In the genomic region with DNA sequence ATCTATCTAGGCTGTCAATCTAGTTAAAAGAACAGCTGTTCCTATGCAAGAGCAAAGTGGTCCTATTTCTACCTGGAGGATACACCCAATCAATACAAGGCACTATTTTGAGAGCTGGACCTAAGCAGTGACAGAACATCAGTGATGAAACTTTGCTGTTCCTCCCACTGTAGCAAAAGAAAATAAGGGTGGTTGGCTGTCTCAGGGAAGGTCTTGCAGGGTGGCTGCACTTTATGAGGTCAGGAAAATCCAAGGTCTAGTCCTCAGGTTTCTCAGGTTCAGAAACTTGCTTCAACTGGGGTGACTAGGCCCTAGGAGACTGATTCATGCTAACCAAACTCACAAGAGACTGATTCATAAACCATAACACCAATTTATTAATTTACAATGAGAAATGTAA, we compare ENCODE assay signal across 15 cellular contexts. TPM values are rescaled to one million over a fixed set of nuclear protein-coding genes. Genes with fewer than 3 reads are reported as not detected.
DNase-seq lines count a peak whose midpoint lies in the region; ATAC-seq and TF ChIP-seq lines count a peak whose summit lies in the region.
"Had no signal": no experiment of that assay in that cellular context is flagged by ENCODE, and none has a peak within 500 bp of the region (broad histone marks: within the 10 kb centered on the region; RNA-seq: fewer than 3 reads in every experiment).

No MANE protein-coding gene starts in this region.

- no peak for ATAC-seq in HG03108 (IDR thresholded peaks at IDR 0.05; ENCODE audit: unreplicated experiment)
- no peak for ATAC-seq in GM19463 (IDR thresholded peaks at IDR 0.05; ENCODE audit: unreplicated experiment)

- H3K4me3 ChIP-seq in SK-N-MC (no peak overlapping the region), fibroblast of lung (replicated peaks in 1 of 4; ENCODE audit: control extremely low read depth in 1 of 4, insufficient read depth in 1 of 4, low read depth in 3 of 4, low read length in 4 of 4) (no peak overlapping the region), skeletal muscle tissue (ENCODE audit: low read length in 3 of 3) (no peak overlapping the region)
- H3K4me3 ChIP-seq: esophagus muscularis mucosa, SJSA1, vagina had no signal

- H3K9ac ChIP-seq in SK-N-MC (ENCODE audit: insufficient read length) (no peak overlapping the region), fibroblast of lung (ENCODE audit: insufficient read depth, low read length) (no peak overlapping the region), skeletal muscle tissue (ENCODE audit: low read depth in 1 of 3, low read length in 3 of 3) (peak overlapping the region in 1 of 3 donors; percentile 14)

- H3K36me3 Mint-ChIP-seq in activated naive CD4-positive, alpha-beta T cell treated with anti-CD3 and anti-CD28 coated beads, Interleukin-2, amount 50 U/mL, for 24 hours: peaks cover 15% of the 10 kb centered on the region
- H3K36me3 Mint-ChIP-seq in activated naive CD4-positive, alpha-beta T cell treated with anti-CD3 and anti-CD28 coated beads, Interleukin-2, amount 10 ng/mL, durations not matched to agents 7 days and 5 days: peaks cover 83% of the 10 kb centered on the region

- no peaks in the 10 kb centered on the region for H3K27me3 Mint-ChIP-seq in activated naive CD4-positive, alpha-beta T cell treated with anti-CD3 and anti-CD28 coated beads, Interleukin-2, amount 50 U/mL, for 24 hours
- no peaks in the 10 kb centered on the region for H3K27me3 Mint-ChIP-seq in activated naive CD4-positive, alpha-beta T cell treated with anti-CD3 and anti-CD28 coated beads, Interleukin-2, amount 10 ng/mL, durations not matched to agents 7 days and 5 days

- H3K36me3 ChIP-seq in SK-N-MC (ENCODE audit: insufficient read depth, low read length) (peaks cover 96% of the 10 kb centered on the region), fibroblast of lung (ENCODE audit: control insufficient read depth, insufficient read depth, low read length) (peaks cover 34% of the 10 kb centered on the region), skeletal muscle tissue (ENCODE audit: control insufficient read depth in 3 of 3, insufficient read depth in 3 of 3, low read length in 3 of 3) (peaks cover 67 to 80% (median 77%) of the 10 kb centered on the region in 3 donors)

- peak overlapping the region; percentile 52 for H3K27ac Mint-ChIP-seq in activated naive CD4-positive, alpha-beta T cell treated with anti-CD3 and anti-CD28 coated beads, Interleukin-2, amount 50 U/mL, for 24 hours
- no peak overlapping the region for H3K27ac Mint-ChIP-seq in activated naive CD4-positive, alpha-beta T cell treated with anti-CD3 and anti-CD28 coated beads, Interleukin-2, amount 10 ng/mL, durations not matched to agents 7 days and 5 days

- H3K4me3 Mint-ChIP-seq in activated naive CD4-positive, alpha-beta T cell treated with anti-CD3 and anti-CD28 coated beads, Interleukin-2, amount 50 U/mL, for 24 hours: no peak overlapping the region
- H3K4me3 Mint-ChIP-seq in activated naive CD4-positive, alpha-beta T cell treated with anti-CD3 and anti-CD28 coated beads, Interleukin-2, amount 10 ng/mL, durations not matched to agents 7 days and 5 days: no peak overlapping the region

- peak overlapping the region; percentile 10; the same call in 1 of the 2 replicates for H3K27ac ChIP-seq in SK-N-MC
- peak overlapping the region; percentile 28 for H3K27ac ChIP-seq in fibroblast of lung (ENCODE audit: insufficient read depth, low read length)
- peak overlapping the region; percentile 2 for H3K27ac ChIP-seq in skeletal muscle tissue (ENCODE audit: low read depth, low read length)
- H3K27ac ChIP-seq: SJSA1, vagina had no signal

- H3K9me3 ChIP-seq in SK-N-MC (ENCODE audit: low read depth, low read length) (no peaks in the 10 kb centered on the region), fibroblast of lung (ENCODE audit: control insufficient read depth, insufficient read depth, low read depth, low read length) (no peaks in the 10 kb centered on the region), skeletal muscle tissue (ENCODE audit: control insufficient read depth in 3 of 3, low read length in 3 of 3) (no peaks in the 10 kb centered on the region)
- H3K9me3 ChIP-seq: esophagus muscularis mucosa, SJSA1, vagina had no signal

- H3K4me1 Mint-ChIP-seq in activated naive CD4-positive, alpha-beta T cell treated with anti-CD3 and anti-CD28 coated beads, Interleukin-2, amount 50 U/mL, for 24 hours: peaks cover 63% of the 10 kb centered on the region
- peaks cover 50% of the 10 kb centered on the region for H3K4me1 Mint-ChIP-seq in activated naive CD4-positive, alpha-beta T cell treated with anti-CD3 and anti-CD28 coated beads, Interleukin-2, amount 10 ng/mL, durations not matched to agents 7 days and 5 days

- DNase-seq in activated naive CD4-positive, alpha-beta T cell treated with anti-CD3 and anti-CD28 coated beads, Interleukin-2, amount 10 ng/mL, durations not matched to agents 7 days and 5 days: no peak
- no peak for DNase-seq in SK-N-MC (ENCODE audit: low read depth, low spot score)
- DNase-seq in fibroblast of lung (ENCODE audit: low read depth in 2 of 2): no peak
- DNase-seq in putamen (ENCODE audit: low spot score): no peak
- DNase-seq: central memory CD4-positive, alpha-beta T cell; DMS153; NCI-H1105; NCI-H226 had no signal

- H2AFZ ChIP-seq in fibroblast of lung (ENCODE audit: low read length): no peak overlapping the region

- H3K27me3 ChIP-seq in fibroblast of lung (ENCODE audit: control insufficient read depth, insufficient read depth, low read length) (no peaks in the 10 kb centered on the region), skeletal muscle tissue (ENCODE audit: control insufficient read depth in 3 of 3, insufficient read depth in 3 of 3, low read length in 3 of 3) (no peaks in the 10 kb centered on the region)
- H3K27me3 ChIP-seq: esophagus muscularis mucosa, SJSA1, vagina had no signal

- no peak for TF ChIP-seq CTCF in fibroblast of lung (conservative IDR thresholded peaks at IDR 0.05 in 1 of 2, IDR thresholded peaks at IDR 0.05 in 1 of 2; ENCODE audit: low read depth in 1 of 2, low read length in 2 of 2)

- H3K4me1 ChIP-seq in fibroblast of lung (ENCODE audit: control insufficient read depth, extremely low read depth, insufficient read depth, low read length): no peaks in the 10 kb centered on the region
- H3K4me1 ChIP-seq in skeletal muscle tissue (ENCODE audit: control insufficient read depth in 3 of 3, insufficient read depth in 3 of 3, low read length in 3 of 3): peaks cover 0 to 9% (median 7%) of the 10 kb centered on the region in 3 donors
- H3K4me1 ChIP-seq: SJSA1 had no signal

- H4K20me1 ChIP-seq in fibroblast of lung (ENCODE audit: control insufficient read depth, extremely low read depth, insufficient read depth, low read length): no peaks in the 10 kb centered on the region

- CTCF ChIA-PET in activated naive CD4-positive, alpha-beta T cell treated with anti-CD3 and anti-CD28 coated beads, Interleukin-2, amount 10 ng/mL, durations not matched to agents 7 days and 5 days (lab: Charles Lee): interaction anchor here (0.6 to 2.4 kb wide), 2 partner anchors 11 to 18 kb away, joined by 3 to 11 read pairs; no protein-coding TSS in a partner anchor

- no peak overlapping the region for H3K4me2 ChIP-seq in fibroblast of lung (ENCODE audit: extremely low read depth, insufficient read depth, low read length)

- H3K79me2 ChIP-seq in fibroblast of lung (ENCODE audit: control insufficient read depth, insufficient read depth, low read length): peaks cover 19% of the 10 kb centered on the region

- H3K9me3 Mint-ChIP-seq in activated naive CD4-positive, alpha-beta T cell treated with anti-CD3 and anti-CD28 coated beads, Interleukin-2, amount 50 U/mL, for 24 hours: no peaks in the 10 kb centered on the region
- no peaks in the 10 kb centered on the region for H3K9me3 Mint-ChIP-seq in activated naive CD4-positive, alpha-beta T cell treated with anti-CD3 and anti-CD28 coated beads, Interleukin-2, amount 10 ng/mL, durations not matched to agents 7 days and 5 days

RNA-seq across cellular contexts. Expression of a gene that starts 11.6 kb away (rescaled TPM):
- total RNA-seq in fibroblast of lung: 14.4 and 18.0 TPM in 2 replicates
- 38.1 and 53.6 TPM in 2 replicates for polyA plus RNA-seq in fibroblast of lung
- polyA plus RNA-seq in fibroblast of lung (2012): 39.6 and 42.7 TPM in 2 replicates
- polyA minus RNA-seq in fibroblast of lung (ENCODE audit: low replicate concordance): 94.4 and 116 TPM in 2 replicates
- 17.7 TPM for total RNA-seq in skeletal muscle tissue

RNA-seq across cellular contexts. Expression of a gene that starts 11.8 kb away (rescaled TPM):
- total RNA-seq in fibroblast of lung: 34.4 and 61.8 TPM in 2 replicates
- polyA plus RNA-seq in fibroblast of lung: 65.3 and 68.8 TPM in 2 replicates
- polyA plus RNA-seq in fibroblast of lung (2012): 40.2 and 47.8 TPM in 2 replicates
- polyA minus RNA-seq in fibroblast of lung (ENCODE audit: low replicate concordance): 115 and 120 TPM in 2 replicates
- 63.2 TPM for total RNA-seq in skeletal muscle tissue

RNA-seq across cellular contexts. Expression of a gene that starts 25.7 kb away (rescaled TPM):
- total RNA-seq in fibroblast of lung (10.4 and 12.3 TPM in 2 replicates), skeletal muscle tissue (6.8 TPM)
- polyA plus RNA-seq in fibroblast of lung: 14.1 and 18.4 TPM in 2 replicates
- 7.1 and 8.2 TPM in 2 replicates for polyA plus RNA-seq in fibroblast of lung (2012)
- 7.7 and 8.8 TPM in 2 replicates for polyA minus RNA-seq in fibroblast of lung (ENCODE audit: low replicate concordance)

RNA-seq across cellular contexts. Expression of a gene that starts 56.0 kb away (rescaled TPM):
- total RNA-seq in fibroblast of lung (20.0 and 30.2 TPM in 2 replicates), skeletal muscle tissue (18.8 TPM)
- polyA plus RNA-seq in fibroblast of lung: 78.0 and 95.9 TPM in 2 replicates
- 57.7 and 65.3 TPM in 2 replicates for polyA plus RNA-seq in fibroblast of lung (2012)
- polyA minus RNA-seq in fibroblast of lung (ENCODE audit: low replicate concordance): 64.3 and 99.7 TPM in 2 replicates

RNA-seq across cellular contexts. Expression of a gene that starts 56.5 kb away (rescaled TPM):
- total RNA-seq in fibroblast of lung (39.3 and 65.1 TPM in 2 replicates), skeletal muscle tissue (9.9 TPM)
- polyA plus RNA-seq in fibroblast of lung: 43.9 and 48.3 TPM in 2 replicates
- 41.8 and 42.0 TPM in 2 replicates for polyA plus RNA-seq in fibroblast of lung (2012)
- polyA minus RNA-seq in fibroblast of lung (ENCODE audit: low replicate concordance): 215 and 274 TPM in 2 replicates
